Comparison of ENCODE assay signal across 9 cellular contexts in genomic region chr11:130159657-130160459, GRCh38. TPM values are rescaled to one million over a fixed set of nuclear protein-coding genes. Genes with fewer than 3 reads are reported as not detected.
DNase-seq lines count a peak whose midpoint lies in the region; ATAC-seq, FAIRE-seq and TF ChIP-seq lines count a peak whose summit lies in the region.
"Had no signal": no experiment of that assay in that cellular context is flagged by ENCODE, and none has a peak within 500 bp of the region (broad histone marks: within the 10 kb centered on the region; RNA-seq: fewer than 3 reads in every experiment).

Gene ST14 (plus strand): TSS chr11:130159782. CDS start chr11:130159980, 198 bp downstream.

- H3K27ac Mint-ChIP-seq in astrocyte (ENCODE audit: unreplicated experiment): no peak within 1 kb of the TSS

- no peak within 1 kb of the TSS for H3K4me3 ChIP-seq in astrocyte (ENCODE audit: insufficient read depth, low read depth, low read length)
- peak within 1 kb of the TSS; percentile 43 to 60 for H3K4me3 ChIP-seq in left lung
- peak within 1 kb of the TSS; percentile 42 to 88 (median 71) for H3K4me3 ChIP-seq in transverse colon

- H3K4me2 ChIP-seq in astrocyte (ENCODE audit: low read length): peak within 1 kb of the TSS; percentile 73

- H4K20me1 ChIP-seq in astrocyte (ENCODE audit: insufficient read depth, low read length): no peaks in the 10 kb centered on the region

- H2AFZ ChIP-seq in astrocyte (ENCODE audit: low read depth, low read length): peak within 1 kb of the TSS; percentile 15

- WGBS in transverse colon (ENCODE audit: low coverage in 1 of 2), 2 donors: 0 to 3% methylated on average over 2 to 54 of the region's 88 CpGs

- H3K9me3 Mint-ChIP-seq in astrocyte (ENCODE audit: unreplicated experiment): peaks cover 4% of the 10 kb centered on the region

- H3K9me3 ChIP-seq in astrocyte (ENCODE audit: insufficient read depth, low read depth, low read length): peaks cover 2% of the 10 kb centered on the region
- H3K9me3 ChIP-seq in left lung: no peaks in the 10 kb centered on the region
- no peaks in the 10 kb centered on the region for H3K9me3 ChIP-seq in transverse colon

- H3K27me3 Mint-ChIP-seq in astrocyte (ENCODE audit: low read depth, unreplicated experiment): peaks cover 47% of the 10 kb centered on the region

- H3K36me3 ChIP-seq in astrocyte (ENCODE audit: insufficient read depth, low read length) (no peaks in the 10 kb centered on the region), left lung (no peaks in the 10 kb centered on the region), transverse colon (no peaks in the 10 kb centered on the region)

- no peak within 1 kb of the TSS for H3K9ac ChIP-seq in astrocyte (ENCODE audit: low read length)

- H3K79me2 ChIP-seq in astrocyte (ENCODE audit: insufficient read depth, low read length): no peaks in the 10 kb centered on the region

- TF ChIP-seq CTCF in astrocyte (IDR thresholded peaks at IDR 0.05; ENCODE audit: insufficient read depth, low read depth, low read length) (no peak), left lung (IDR thresholded peaks at IDR 0.05) (no peak), transverse colon (IDR thresholded peaks at IDR 0.05) (peak in 2 of 5 experiments; percentile 9 to 18), GM10266 (IDR thresholded peaks at IDR 0.05; ENCODE audit: control insufficient read depth, insufficient read depth, low read depth, missing control alignments) (no peak)

- H3K27ac ChIP-seq in astrocyte (ENCODE audit: low read depth, low read length) (no peak within 1 kb of the TSS), left lung (peak within 1 kb of the TSS; percentile 59 to 75), transverse colon (peak within 1 kb of the TSS; percentile 84 to 96 (median 93))

- no peak for DNase-seq in GM12891 (ENCODE audit: insufficient read length, low spot score)
- peak; percentile 23 for DNase-seq in MV-4-11 (lab: John Stamatoyannopoulos, UW)
- DNase-seq in astrocyte (ENCODE audit: low read depth): no peak
- DNase-seq in left lung: peak; percentile 82 to 93
- DNase-seq in transverse colon: peak; percentile 89
- DNase-seq in GM10266 (ENCODE audit: extremely low spot score): no peak
- DNase-seq in activated CD8-positive, alpha-beta memory T cell treated with anti-CD3 and anti-CD28 coated beads for 24 hours: no peak

- H3K36me3 Mint-ChIP-seq in astrocyte (ENCODE audit: low read depth, unreplicated experiment): no peaks in the 10 kb centered on the region

- no peak for TF ChIP-seq POLR2A in GM12891 (IDR thresholded peaks at IDR 0.05; ENCODE audit: low read depth, low read length)
- TF ChIP-seq POLR2A in transverse colon (IDR thresholded peaks at IDR 0.05): peak; percentile 79

- ATAC-seq in left lung (peak; percentile 86), GM18907 (IDR thresholded peaks at IDR 0.05; ENCODE audit: unreplicated experiment) (no peak)

- no peak for TF ChIP-seq EP300 in transverse colon (IDR thresholded peaks at IDR 0.05; ENCODE audit: low read depth)

- peak within 1 kb of the TSS; percentile 80 for H3K4me3 Mint-ChIP-seq in astrocyte (ENCODE audit: unreplicated experiment)

- H3K4me1 Mint-ChIP-seq in astrocyte (ENCODE audit: low read depth, unreplicated experiment): peaks cover 14% of the 10 kb centered on the region

- in situ Hi-C loops in transverse colon (cut with MboI; ENCODE audit: low pct_ligation_motif_present in 1 of 4, low pct_unique_long_range_greater_than_20kb in 1 of 4, low sequenced_read_pairs in 3 of 4): no loop called here

- intact Hi-C loops in left lung (cut with DNase I) (no loop called here), transverse colon (cut with DNase I; ENCODE audit: low total_unique reads) (no loop called here)

- H3K4me1 ChIP-seq in astrocyte (ENCODE audit: insufficient read depth, low read length) (peaks cover 10% of the 10 kb centered on the region), left lung (peaks cover 19 to 66% of the 10 kb centered on the region in 2 donors), transverse colon (peaks cover 0 to 62% (median 47%) of the 10 kb centered on the region in 4 donors)

- H3K27me3 ChIP-seq in astrocyte (ENCODE audit: insufficient read depth, low read length): peaks cover 43% of the 10 kb centered on the region
- H3K27me3 ChIP-seq in left lung: peaks cover 5 to 53% of the 10 kb centered on the region in 2 donors
- H3K27me3 ChIP-seq in transverse colon: peaks cover 15% of the 10 kb centered on the region

- FAIRE-seq in GM12891 (lab: Jason Lieb, UNC) (no peak), astrocyte (lab: Jason Lieb, UNC) (no peak)

TF ChIP-seq in GM12891, 5 proteins besides CTCF, POLR2A, EP300 and RAD21:
- TF ChIP-seq SPI1 (IDR thresholded peaks at IDR 0.05; ENCODE audit: low read depth, low read length) (peak; percentile 61), POLR2AphosphoS5 (IDR thresholded peaks at IDR 0.05; ENCODE audit: low read depth, low read length) (no peak)

RNA-seq across cellular contexts. Expression of gene ST14, which starts in this region (rescaled TPM):
- polyA plus RNA-seq in GM12891 (2012; ENCODE audit: low read depth, missing spikeins): 0.08 TPM
- total RNA-seq in astrocyte (1.4 and 4.2 TPM in 2 replicates), left lung (100 to 1,000 TPM in 1 of 2 donors, 10 to 100 TPM in 1; 80.6 to 107 TPM), transverse colon (100 to 1,000 TPM; 335 to 641 (median 446) TPM)
- total RNA-seq: LHCN-M2 had no signal

Comparison
In these comparisons a context has a peak if more than half of its experiments do, and no peak if none do; other contexts are left out.
1. RNA of gene ST14 (total RNA-seq): 335 to 641 TPM in transverse colon and 80.6 to 107 TPM in left lung; 1.4 to 4.2 TPM in astrocyte; every median in the first group is over 10 times any median in the second.
2. DNase-seq: peak in MV-4-11 (single experiment), left lung (2 of 2) and transverse colon (single experiment); none in GM12891 (single experiment), astrocyte (single experiment), GM10266 (single experiment) and activated CD8-positive, alpha-beta memory T cell treated with anti-CD3 and anti-CD28 coated beads for 24 hours (single experiment).